ENCODE assay signal across 8 cellular contexts in genomic region chr5:891117-891836, GRCh38. TPM values are rescaled to one million over a fixed set of nuclear protein-coding genes. Genes with fewer than 3 reads are reported as not detected.
DNase-seq lines count a peak whose midpoint lies in the region; ATAC-seq, FAIRE-seq and TF ChIP-seq lines count a peak whose summit lies in the region.

No MANE protein-coding gene starts in this region.

- CTCF ChIA-PET in Caco-2 (lab: Charles Lee), result no interaction called here

- peak overlapping the region; percentile 74 for H3K4me3 Mint-ChIP-seq in Caco-2 (ENCODE audit: unreplicated experiment)

- peaks cover 24% of the 10 kb centered on the region for H3K4me1 Mint-ChIP-seq in Caco-2 (ENCODE audit: low read depth, unreplicated experiment)

- H3K36me3 ChIP-seq in Caco-2 (ENCODE audit: control insufficient read depth, insufficient read depth, low read length), result peaks cover 12% of the 10 kb centered on the region
- H3K36me3 ChIP-seq in bronchial epithelial cell (ENCODE audit: control insufficient read depth, insufficient read depth, low read length), result peaks cover 32% of the 10 kb centered on the region
- peaks cover 39% of the 10 kb centered on the region for H3K36me3 ChIP-seq in muscle layer of colon (ENCODE audit: insufficient read depth, low read length)

- TF ChIP-seq CTCF in Caco-2 (IDR thresholded peaks at IDR 0.05; ENCODE audit: insufficient read depth in 1 of 2, low read depth in 1 of 2, low read length in 1 of 2, severe bottlenecking in 1 of 2, unreplicated experiment in 1 of 2), result no peak
- TF ChIP-seq CTCF in bronchial epithelial cell (IDR thresholded peaks at IDR 0.05; ENCODE audit: insufficient read depth, low read length, severe bottlenecking), result no peak

- H3K27ac ChIP-seq in muscle layer of colon (ENCODE audit: low read depth, low read length), result no peak overlapping the region

- FAIRE-seq in bronchial epithelial cell (lab: Jason Lieb, UNC), result no peak

- H3K4me3 ChIP-seq in Caco-2 (ENCODE audit: low read depth, low read length), result peak overlapping the region; percentile 86
- peak overlapping the region; percentile 98 for H3K4me3 ChIP-seq in bronchial epithelial cell (ENCODE audit: low read depth, low read length)
- H3K4me3 ChIP-seq in muscle layer of colon (ENCODE audit: low read depth in 1 of 2, low read length in 2 of 2), result peak overlapping the region; percentile 75 to 87

- H3K27ac Mint-ChIP-seq in Caco-2 (ENCODE audit: unreplicated experiment), result peak overlapping the region; percentile 91

- no peaks in the 10 kb centered on the region for H3K9me3 Mint-ChIP-seq in Caco-2 (ENCODE audit: unreplicated experiment)

- ATAC-seq in GM21526 (IDR thresholded peaks at IDR 0.05; ENCODE audit: low FRiP score, unreplicated experiment) (no peak), GM18520 (IDR thresholded peaks at IDR 0.05; ENCODE audit: unreplicated experiment) (no peak)

- POLR2A ChIA-PET in Caco-2 (lab: Charles Lee), result no interaction called here

- H3K9ac ChIP-seq in muscle layer of colon (ENCODE audit: low read length), result peak overlapping the region; percentile 65

- no peaks in the 10 kb centered on the region for H3K9me3 ChIP-seq in Caco-2
- no peaks in the 10 kb centered on the region for H3K9me3 ChIP-seq in muscle layer of colon (ENCODE audit: low read length)

- intact Hi-C loops in Caco-2 (cut with micrococcal nuclease; ENCODE audit: unreplicated experiment), result no loop called here

- H3K27me3 ChIP-seq in Caco-2 (replicated peaks; ENCODE audit: control insufficient read depth, insufficient read depth, low read length) (no peaks in the 10 kb centered on the region), bronchial epithelial cell (ENCODE audit: control insufficient read depth, insufficient read depth, low read length) (no peaks in the 10 kb centered on the region), muscle layer of colon (ENCODE audit: control insufficient read depth in 1 of 2, insufficient read depth in 2 of 2, low read length in 2 of 2) (no peaks in the 10 kb centered on the region)

- peaks cover 76% of the 10 kb centered on the region for H3K36me3 Mint-ChIP-seq in Caco-2 (ENCODE audit: insufficient read depth, unreplicated experiment)

- H3K4me1 ChIP-seq in Caco-2 (peaks cover 17% of the 10 kb centered on the region), muscle layer of colon (ENCODE audit: insufficient read depth, low read length) (peaks cover 16% of the 10 kb centered on the region)

- no TSS peak for BruUV-seq in Caco-2 (replicated peaks; lab: Mats Ljungman, UMichigan)

- no peaks in the 10 kb centered on the region for H3K27me3 Mint-ChIP-seq in Caco-2 (ENCODE audit: insufficient read depth, unreplicated experiment)

- DNase-seq in Caco-2 (peak in 1 of 2 experiments; percentile 38), NCI-H2081 (lab: John Stamatoyannopoulos, UW) (peak; percentile 88 to 95), bronchial epithelial cell (ENCODE audit: low read depth) (no peak), NCI-H1417 treated with DMSO at 0.1 percent for 48 hours (lab: John Stamatoyannopoulos, UW) (no peak)
- no peak for DNase-seq in activated CD8-positive, alpha-beta memory T cell treated with anti-CD3 and anti-CD28 coated beads for 24 hours

RNA-seq across cellular contexts. Expression of gene BRD9, which starts 1.3 kb away (rescaled TPM):
- 76.2 and 77.5 TPM in 2 replicates for total RNA-seq in Caco-2 (2022)
- 36.1 TPM in 2 replicates for total RNA-seq in bronchial epithelial cell

RNA-seq across cellular contexts. Expression of gene TRIP13, which starts 1.4 kb away (rescaled TPM):
- total RNA-seq in Caco-2 (2022) (40.2 and 42.5 TPM in 2 replicates), bronchial epithelial cell (0.77 and 1.8 TPM in 2 replicates)

RNA-seq across cellular contexts. Expression of gene ZDHHC11, which starts 40.5 kb away (rescaled TPM):
- total RNA-seq in Caco-2 (2022), result 3.6 and 5.0 TPM in 2 replicates
- 0.53 and 1.4 TPM in 2 replicates for total RNA-seq in bronchial epithelial cell

Comparison
In these comparisons a context has a peak if more than half of its experiments do, and no peak if none do; other contexts are left out.
1. DNase-seq: peak in NCI-H2081 (2 of 2); none in bronchial epithelial cell (single experiment), activated CD8-positive, alpha-beta memory T cell treated with anti-CD3 and anti-CD28 coated beads for 24 hours (single experiment) and NCI-H1417 treated with DMSO at 0.1 percent for 48 hours (single experiment).
2. RNA of gene TRIP13, which starts 1.4 kb away (total RNA-seq): 40.2 to 42.5 TPM in Caco-2; 0.77 to 1.8 TPM in bronchial epithelial cell; every median in the first group is over 10 times any median in the second.
3. Peak in every context shown above with its lines, with median percentiles within 50 percentile points of each other: H3K4me3 ChIP-seq.